Comparison of ENCODE assay signal across 1 cellular context in the genomic region with DNA sequence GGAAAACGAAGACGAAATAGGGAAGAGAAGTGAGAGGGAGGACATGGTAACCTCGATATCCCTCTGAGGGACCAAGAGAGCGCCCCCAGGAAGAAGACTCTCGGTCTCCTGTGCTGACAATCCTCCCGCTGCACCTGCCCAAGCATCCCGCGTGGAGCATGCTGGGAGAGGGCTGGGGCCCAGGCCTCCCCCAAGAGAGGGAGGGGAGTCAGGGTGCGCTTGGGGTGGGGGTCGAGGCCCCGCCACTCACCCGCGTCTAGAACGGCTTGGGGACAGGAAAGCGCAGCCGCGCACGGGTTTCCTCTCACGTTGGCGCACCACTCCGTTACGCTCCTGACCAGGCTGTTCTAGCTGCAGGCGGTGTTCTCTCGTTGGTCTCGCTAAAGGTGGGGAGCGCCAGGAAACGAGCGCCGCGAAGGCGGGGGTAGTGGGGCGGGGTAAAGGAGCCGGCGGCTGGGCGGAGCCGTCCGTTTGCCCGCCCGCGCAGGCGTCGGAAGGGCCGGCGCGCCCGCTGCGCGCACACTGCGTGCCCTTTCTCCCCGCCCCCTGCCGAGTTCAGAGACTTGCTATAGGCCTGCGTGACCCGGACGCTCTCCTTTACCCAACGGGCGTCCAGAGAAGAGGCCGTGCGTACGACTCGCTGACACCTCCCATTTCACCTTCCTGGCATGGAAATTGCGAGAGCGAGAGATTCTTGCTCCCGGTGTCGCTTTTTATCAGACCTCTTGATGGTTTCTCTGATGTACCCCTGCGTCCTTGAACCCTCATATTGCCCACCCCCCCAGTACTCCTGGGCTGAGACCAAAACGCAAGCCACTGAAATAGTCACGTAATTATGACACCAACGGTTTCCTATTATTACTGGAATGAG.
TF ChIP-seq lines count a peak whose summit lies in the region.

A gene (minus strand): TSS at position 388 of the 871 bp plus-strand sequence. CDS start 2,888 bp downstream, outside the sequence.

TF ChIP-seq in HepG2, 621 proteins besides CTCF, POLR2A, EP300 and RAD21 (continued from another document and continues in another):
- TF ChIP-seq, protein P1, sequence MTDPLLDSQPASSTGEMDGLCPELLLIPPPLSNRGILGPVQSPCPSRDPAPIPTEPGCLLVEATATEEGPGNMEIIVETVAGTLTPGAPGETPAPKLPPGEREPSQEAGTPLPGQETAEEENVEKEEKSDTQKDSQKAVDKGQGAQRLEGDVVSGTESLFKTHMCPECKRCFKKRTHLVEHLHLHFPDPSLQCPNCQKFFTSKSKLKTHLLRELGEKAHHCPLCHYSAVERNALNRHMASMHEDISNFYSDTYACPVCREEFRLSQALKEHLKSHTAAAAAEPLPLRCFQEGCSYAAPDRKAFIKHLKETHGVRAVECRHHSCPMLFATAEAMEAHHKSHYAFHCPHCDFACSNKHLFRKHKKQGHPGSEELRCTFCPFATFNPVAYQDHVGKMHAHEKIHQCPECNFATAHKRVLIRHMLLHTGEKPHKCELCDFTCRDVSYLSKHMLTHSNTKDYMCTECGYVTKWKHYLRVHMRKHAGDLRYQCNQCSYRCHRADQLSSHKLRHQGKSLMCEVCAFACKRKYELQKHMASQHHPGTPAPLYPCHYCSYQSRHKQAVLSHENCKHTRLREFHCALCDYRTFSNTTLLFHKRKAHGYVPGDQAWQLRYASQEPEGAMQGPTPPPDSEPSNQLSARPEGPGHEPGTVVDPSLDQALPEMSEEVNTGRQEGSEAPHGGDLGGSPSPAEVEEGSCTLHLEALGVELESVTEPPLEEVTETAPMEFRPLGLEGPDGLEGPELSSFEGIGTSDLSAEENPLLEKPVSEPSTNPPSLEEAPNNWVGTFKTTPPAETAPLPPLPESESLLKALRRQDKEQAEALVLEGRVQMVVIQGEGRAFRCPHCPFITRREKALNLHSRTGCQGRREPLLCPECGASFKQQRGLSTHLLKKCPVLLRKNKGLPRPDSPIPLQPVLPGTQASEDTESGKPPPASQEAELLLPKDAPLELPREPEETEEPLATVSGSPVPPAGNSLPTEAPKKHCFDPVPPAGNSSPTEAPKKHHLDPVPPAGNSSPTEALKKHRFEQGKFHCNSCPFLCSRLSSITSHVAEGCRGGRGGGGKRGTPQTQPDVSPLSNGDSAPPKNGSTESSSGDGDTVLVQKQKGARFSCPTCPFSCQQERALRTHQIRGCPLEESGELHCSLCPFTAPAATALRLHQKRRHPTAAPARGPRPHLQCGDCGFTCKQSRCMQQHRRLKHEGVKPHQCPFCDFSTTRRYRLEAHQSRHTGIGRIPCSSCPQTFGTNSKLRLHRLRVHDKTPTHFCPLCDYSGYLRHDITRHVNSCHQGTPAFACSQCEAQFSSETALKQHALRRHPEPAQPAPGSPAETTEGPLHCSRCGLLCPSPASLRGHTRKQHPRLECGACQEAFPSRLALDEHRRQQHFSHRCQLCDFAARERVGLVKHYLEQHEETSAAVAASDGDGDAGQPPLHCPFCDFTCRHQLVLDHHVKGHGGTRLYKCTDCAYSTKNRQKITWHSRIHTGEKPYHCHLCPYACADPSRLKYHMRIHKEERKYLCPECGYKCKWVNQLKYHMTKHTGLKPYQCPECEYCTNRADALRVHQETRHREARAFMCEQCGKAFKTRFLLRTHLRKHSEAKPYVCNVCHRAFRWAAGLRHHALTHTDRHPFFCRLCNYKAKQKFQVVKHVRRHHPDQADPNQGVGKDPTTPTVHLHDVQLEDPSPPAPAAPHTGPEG (CRISPR knock-in tag; IDR thresholded peaks at IDR 0.05), result 0 out of 2 replicates have a peak, but pooled peaks have one; percentile 26
- TF ChIP-seq TCF7L2 (IDR thresholded peaks at IDR 0.05; ENCODE audit: low read depth, low read length) (no peak), PHF21A (CRISPR knock-in tag; IDR thresholded peaks at IDR 0.05) (peak; percentile 82; the same call in 1 of the 2 replicates), ASH2L (IDR thresholded peaks at IDR 0.05; ENCODE audit: insufficient read length, low read depth, low read length) (peak; percentile 67), MBD4 (IDR thresholded peaks at IDR 0.05; ENCODE audit: borderline replicate concordance, low read length) (no peak), TBX3 (IDR thresholded peaks at IDR 0.05; ENCODE audit: borderline replicate concordance) (no peak), MYNN (CRISPR knock-in tag; IDR thresholded peaks at IDR 0.05; ENCODE audit: low read depth) (no peak), TMF1 (CRISPR knock-in tag; IDR thresholded peaks at IDR 0.05; ENCODE audit: low read depth) (no peak), HCFC1 (IDR thresholded peaks at IDR 0.05; ENCODE audit: low read depth, low read length) (no peak), ZNF605 (CRISPR knock-in tag; IDR thresholded peaks at IDR 0.05) (0 out of 2 replicates have a peak, but pooled peaks have one; percentile 13), MAZ (IDR thresholded peaks at IDR 0.05; ENCODE audit: borderline replicate concordance, low read depth, low read length) (peak; percentile 75), MAZ (CRISPR knock-in tag; IDR thresholded peaks at IDR 0.05; ENCODE audit: low read depth) (peak; percentile 72; the same call in 1 of the 2 replicates), RARG (CRISPR knock-in tag; IDR thresholded peaks at IDR 0.05; ENCODE audit: low read depth) (no peak), NFYB (CRISPR knock-in tag; IDR thresholded peaks at IDR 0.05) (peak; percentile 79), ZNF501 (CRISPR knock-in tag; IDR thresholded peaks at IDR 0.05) (peak; percentile 38; the same call in 1 of the 2 replicates), HDAC1 (CRISPR knock-in tag; IDR thresholded peaks at IDR 0.05) (peak; percentile 63), ZNF766 (CRISPR knock-in tag; IDR thresholded peaks at IDR 0.05; ENCODE audit: borderline replicate concordance) (no peak), ZNF530 (CRISPR knock-in tag; IDR thresholded peaks at IDR 0.05; ENCODE audit: low read depth) (no peak), ZNF747 (CRISPR knock-in tag; IDR thresholded peaks at IDR 0.05; ENCODE audit: borderline replicate concordance) (no peak), ZNF788 (CRISPR knock-in tag; IDR thresholded peaks at IDR 0.05; ENCODE audit: borderline replicate concordance) (peak; percentile 60; the same call in 1 of the 2 replicates), ZNF891 (CRISPR knock-in tag; IDR thresholded peaks at IDR 0.05) (no peak), ZNF124 (CRISPR knock-in tag; IDR thresholded peaks at IDR 0.05) (no peak), NCOA5 (CRISPR knock-in tag; IDR thresholded peaks at IDR 0.05) (no peak), JUNB (CRISPR knock-in tag; IDR thresholded peaks at IDR 0.05; ENCODE audit: borderline replicate concordance) (no peak), ELF3 (CRISPR knock-in tag; IDR thresholded peaks at IDR 0.05) (0 out of 2 replicates have a peak, but pooled peaks have one; percentile 36), FOXO1 (CRISPR knock-in tag; IDR thresholded peaks at IDR 0.05) (no peak), ZNF382 (CRISPR knock-in tag; IDR thresholded peaks at IDR 0.05; ENCODE audit: borderline replicate concordance) (no peak), ZNF317 (CRISPR knock-in tag; IDR thresholded peaks at IDR 0.05) (peak; percentile 53; the same call in 1 of the 2 replicates), ATF7-NPFF (CRISPR knock-in tag; IDR thresholded peaks at IDR 0.05; ENCODE audit: low read depth) (peak; percentile 62; the same call in 1 of the 2 replicates)
- TF ChIP-seq, protein P2, sequence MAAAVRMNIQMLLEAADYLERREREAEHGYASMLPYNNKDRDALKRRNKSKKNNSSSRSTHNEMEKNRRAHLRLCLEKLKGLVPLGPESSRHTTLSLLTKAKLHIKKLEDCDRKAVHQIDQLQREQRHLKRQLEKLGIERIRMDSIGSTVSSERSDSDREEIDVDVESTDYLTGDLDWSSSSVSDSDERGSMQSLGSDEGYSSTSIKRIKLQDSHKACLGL (CRISPR knock-in tag; IDR thresholded peaks at IDR 0.05), result no peak
- TF ChIP-seq, protein P3, sequence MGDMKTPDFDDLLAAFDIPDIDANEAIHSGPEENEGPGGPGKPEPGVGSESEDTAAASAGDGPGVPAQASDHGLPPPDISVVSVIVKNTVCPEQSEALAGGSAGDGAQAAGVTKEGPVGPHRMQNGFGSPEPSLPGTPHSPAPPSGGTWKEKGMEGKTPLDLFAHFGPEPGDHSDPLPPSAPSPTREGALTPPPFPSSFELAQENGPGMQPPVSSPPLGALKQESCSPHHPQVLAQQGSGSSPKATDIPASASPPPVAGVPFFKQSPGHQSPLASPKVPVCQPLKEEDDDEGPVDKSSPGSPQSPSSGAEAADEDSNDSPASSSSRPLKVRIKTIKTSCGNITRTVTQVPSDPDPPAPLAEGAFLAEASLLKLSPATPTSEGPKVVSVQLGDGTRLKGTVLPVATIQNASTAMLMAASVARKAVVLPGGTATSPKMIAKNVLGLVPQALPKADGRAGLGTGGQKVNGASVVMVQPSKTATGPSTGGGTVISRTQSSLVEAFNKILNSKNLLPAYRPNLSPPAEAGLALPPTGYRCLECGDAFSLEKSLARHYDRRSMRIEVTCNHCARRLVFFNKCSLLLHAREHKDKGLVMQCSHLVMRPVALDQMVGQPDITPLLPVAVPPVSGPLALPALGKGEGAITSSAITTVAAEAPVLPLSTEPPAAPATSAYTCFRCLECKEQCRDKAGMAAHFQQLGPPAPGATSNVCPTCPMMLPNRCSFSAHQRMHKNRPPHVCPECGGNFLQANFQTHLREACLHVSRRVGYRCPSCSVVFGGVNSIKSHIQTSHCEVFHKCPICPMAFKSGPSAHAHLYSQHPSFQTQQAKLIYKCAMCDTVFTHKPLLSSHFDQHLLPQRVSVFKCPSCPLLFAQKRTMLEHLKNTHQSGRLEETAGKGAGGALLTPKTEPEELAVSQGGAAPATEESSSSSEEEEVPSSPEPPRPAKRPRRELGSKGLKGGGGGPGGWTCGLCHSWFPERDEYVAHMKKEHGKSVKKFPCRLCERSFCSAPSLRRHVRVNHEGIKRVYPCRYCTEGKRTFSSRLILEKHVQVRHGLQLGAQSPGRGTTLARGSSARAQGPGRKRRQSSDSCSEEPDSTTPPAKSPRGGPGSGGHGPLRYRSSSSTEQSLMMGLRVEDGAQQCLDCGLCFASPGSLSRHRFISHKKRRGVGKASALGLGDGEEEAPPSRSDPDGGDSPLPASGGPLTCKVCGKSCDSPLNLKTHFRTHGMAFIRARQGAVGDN (CRISPR knock-in tag; IDR thresholded peaks at IDR 0.05), result peak; percentile 96
- TF ChIP-seq, protein P4, sequence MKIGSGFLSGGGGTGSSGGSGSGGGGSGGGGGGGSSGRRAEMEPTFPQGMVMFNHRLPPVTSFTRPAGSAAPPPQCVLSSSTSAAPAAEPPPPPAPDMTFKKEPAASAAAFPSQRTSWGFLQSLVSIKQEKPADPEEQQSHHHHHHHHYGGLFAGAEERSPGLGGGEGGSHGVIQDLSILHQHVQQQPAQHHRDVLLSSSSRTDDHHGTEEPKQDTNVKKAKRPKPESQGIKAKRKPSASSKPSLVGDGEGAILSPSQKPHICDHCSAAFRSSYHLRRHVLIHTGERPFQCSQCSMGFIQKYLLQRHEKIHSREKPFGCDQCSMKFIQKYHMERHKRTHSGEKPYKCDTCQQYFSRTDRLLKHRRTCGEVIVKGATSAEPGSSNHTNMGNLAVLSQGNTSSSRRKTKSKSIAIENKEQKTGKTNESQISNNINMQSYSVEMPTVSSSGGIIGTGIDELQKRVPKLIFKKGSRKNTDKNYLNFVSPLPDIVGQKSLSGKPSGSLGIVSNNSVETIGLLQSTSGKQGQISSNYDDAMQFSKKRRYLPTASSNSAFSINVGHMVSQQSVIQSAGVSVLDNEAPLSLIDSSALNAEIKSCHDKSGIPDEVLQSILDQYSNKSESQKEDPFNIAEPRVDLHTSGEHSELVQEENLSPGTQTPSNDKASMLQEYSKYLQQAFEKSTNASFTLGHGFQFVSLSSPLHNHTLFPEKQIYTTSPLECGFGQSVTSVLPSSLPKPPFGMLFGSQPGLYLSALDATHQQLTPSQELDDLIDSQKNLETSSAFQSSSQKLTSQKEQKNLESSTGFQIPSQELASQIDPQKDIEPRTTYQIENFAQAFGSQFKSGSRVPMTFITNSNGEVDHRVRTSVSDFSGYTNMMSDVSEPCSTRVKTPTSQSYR (CRISPR knock-in tag; IDR thresholded peaks at IDR 0.05; ENCODE audit: borderline replicate concordance), result no peak
- TF ChIP-seq, protein P5, sequence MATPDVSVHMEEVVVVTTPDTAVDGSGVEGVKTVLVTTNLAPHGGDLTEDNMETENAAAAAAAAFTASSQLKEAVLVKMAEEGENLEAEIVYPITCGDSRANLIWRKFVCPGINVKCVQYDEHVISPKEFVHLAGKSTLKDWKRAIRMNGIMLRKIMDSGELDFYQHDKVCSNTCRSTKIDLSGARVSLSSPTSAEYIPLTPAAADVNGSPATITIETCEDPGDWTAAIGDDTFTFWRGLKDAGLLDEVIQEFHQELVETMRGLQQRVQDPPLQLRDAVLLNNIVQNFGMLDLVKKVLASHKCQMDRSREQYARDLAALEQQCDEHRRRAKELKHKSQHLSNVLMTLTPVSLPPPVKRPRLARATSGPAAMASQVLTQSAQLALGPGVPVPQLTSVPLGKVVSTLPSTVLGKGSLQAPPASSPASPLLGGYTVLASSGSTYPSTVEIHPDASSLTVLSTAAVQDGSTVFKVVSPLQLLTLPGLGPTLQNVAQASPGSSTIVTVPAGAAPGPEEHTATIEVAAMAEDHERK (CRISPR knock-in tag; IDR thresholded peaks at IDR 0.05; ENCODE audit: low read depth), result peak; percentile 56; the same call in 1 of the 2 replicates
- TF ChIP-seq, protein P6, sequence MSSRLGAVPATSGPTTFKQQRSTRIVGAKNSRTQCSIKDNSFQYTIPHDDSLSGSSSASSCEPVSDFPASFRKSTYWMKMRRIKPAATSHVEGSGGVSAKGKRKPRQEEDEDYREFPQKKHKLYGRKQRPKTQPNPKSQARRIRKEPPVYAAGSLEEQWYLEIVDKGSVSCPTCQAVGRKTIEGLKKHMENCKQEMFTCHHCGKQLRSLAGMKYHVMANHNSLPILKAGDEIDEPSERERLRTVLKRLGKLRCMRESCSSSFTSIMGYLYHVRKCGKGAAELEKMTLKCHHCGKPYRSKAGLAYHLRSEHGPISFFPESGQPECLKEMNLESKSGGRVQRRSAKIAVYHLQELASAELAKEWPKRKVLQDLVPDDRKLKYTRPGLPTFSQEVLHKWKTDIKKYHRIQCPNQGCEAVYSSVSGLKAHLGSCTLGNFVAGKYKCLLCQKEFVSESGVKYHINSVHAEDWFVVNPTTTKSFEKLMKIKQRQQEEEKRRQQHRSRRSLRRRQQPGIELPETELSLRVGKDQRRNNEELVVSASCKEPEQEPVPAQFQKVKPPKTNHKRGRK (CRISPR knock-in tag; IDR thresholded peaks at IDR 0.05), result no peak
- TF ChIP-seq, protein P7, sequence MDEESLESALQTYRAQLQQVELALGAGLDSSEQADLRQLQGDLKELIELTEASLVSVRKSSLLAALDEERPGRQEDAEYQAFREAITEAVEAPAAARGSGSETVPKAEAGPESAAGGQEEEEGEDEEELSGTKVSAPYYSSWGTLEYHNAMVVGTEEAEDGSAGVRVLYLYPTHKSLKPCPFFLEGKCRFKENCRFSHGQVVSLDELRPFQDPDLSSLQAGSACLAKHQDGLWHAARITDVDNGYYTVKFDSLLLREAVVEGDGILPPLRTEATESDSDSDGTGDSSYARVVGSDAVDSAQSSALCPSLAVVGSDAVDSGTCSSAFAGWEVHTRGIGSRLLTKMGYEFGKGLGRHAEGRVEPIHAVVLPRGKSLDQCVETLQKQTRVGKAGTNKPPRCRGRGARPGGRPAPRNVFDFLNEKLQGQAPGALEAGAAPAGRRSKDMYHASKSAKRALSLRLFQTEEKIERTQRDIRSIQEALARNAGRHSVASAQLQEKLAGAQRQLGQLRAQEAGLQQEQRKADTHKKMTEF (CRISPR knock-in tag; IDR thresholded peaks at IDR 0.05), result 0 out of 2 replicates have a peak, but pooled peaks have one; percentile 25
- TF ChIP-seq, protein P8, sequence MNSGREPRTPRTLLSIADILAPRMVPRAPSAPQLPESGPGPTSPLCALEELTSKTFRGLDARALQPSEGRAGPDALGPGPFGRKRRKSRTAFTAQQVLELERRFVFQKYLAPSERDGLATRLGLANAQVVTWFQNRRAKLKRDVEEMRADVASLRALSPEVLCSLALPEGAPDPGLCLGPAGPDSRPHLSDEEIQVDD (CRISPR knock-in tag; IDR thresholded peaks at IDR 0.05; ENCODE audit: borderline replicate concordance), result no peak
